Comparison of ENCODE assay signal across 11 cellular contexts in genomic region chr17:68459030-68459376, GRCh38. TPM values are rescaled to one million over a fixed set of nuclear protein-coding genes. Genes with fewer than 3 reads are reported as not detected.
DNase-seq lines count a peak whose midpoint lies in the region; ATAC-seq, FAIRE-seq and TF ChIP-seq lines count a peak whose summit lies in the region.
"Had no signal": no experiment of that assay in that cellular context is flagged by ENCODE, and none has a peak within 500 bp of the region (broad histone marks: within the 10 kb centered on the region; RNA-seq: fewer than 3 reads in every experiment).

No MANE protein-coding gene starts in this region.

- intact Hi-C loops in HepG2 (cut with micrococcal nuclease; ENCODE audit: unreplicated experiment) (loop anchor here (10.0 kb wide), 1 partner anchor 424 kb away; the partner anchor contains the start of gene KPNA2), right lobe of liver (cut with DNase I) (no loop called here), body of pancreas (cut with DNase I) (no loop called here)

- ATAC-seq in HepG2 (no peak), right lobe of liver (no peak), GM21737 (IDR thresholded peaks at IDR 0.05; ENCODE audit: unreplicated experiment) (peak; percentile 18), body of pancreas (no peak)
- ATAC-seq in stimulated activated effector memory CD8-positive, alpha-beta T cell treated with anti-CD3 and anti-CD28 coated beads, Interleukin-12 subunit alpha, Interleukin-12 subunit beta, amount 100 ng/mL, for 72 hours = no peak
- ATAC-seq: pancreas had no signal

- H3K4me2 ChIP-seq in HepG2 (ENCODE audit: low read depth, low read length) = peak overlapping the region; percentile 99

- peak overlapping the region in 2 of 3 experiments; percentile 56 to 70; a peak in 1 of 6 replicates for H3K4me3 ChIP-seq in HepG2 (replicated peaks in 1 of 3; ENCODE audit: insufficient read depth in 1 of 3, low read depth in 2 of 3, low read length in 3 of 3)
- H3K4me3 ChIP-seq in right lobe of liver = peak overlapping the region in 1 of 3 donors; percentile 60
- no peak overlapping the region for H3K4me3 ChIP-seq in body of pancreas

- H3K27me3 ChIP-seq in HepG2 (ENCODE audit: control insufficient read depth in 1 of 2, insufficient read depth in 2 of 2, low read length in 2 of 2) = no peaks in the 10 kb centered on the region
- H3K27me3 ChIP-seq in right lobe of liver = no peaks in the 10 kb centered on the region
- H3K27me3 ChIP-seq in body of pancreas = no peaks in the 10 kb centered on the region
- H3K27me3 ChIP-seq: pancreas had no signal

- peaks cover 72% of the 10 kb centered on the region for H3K4me1 Mint-ChIP-seq in T-helper 1 cell treated with Interleukin-12 subunit alpha and Interleukin-12 subunit beta and Interleukin-4 antibody, amounts not matched to agents 30 μg/mL and 1 μg/mL, for 36 hours (ENCODE audit: low read depth)
- H3K4me1 Mint-ChIP-seq in stimulated activated effector memory CD8-positive, alpha-beta T cell treated with anti-CD3 and anti-CD28 coated beads, Interleukin-12 subunit alpha, Interleukin-12 subunit beta, amount 100 ng/mL, for 72 hours = peaks cover 65% of the 10 kb centered on the region

- H3K9me3 ChIP-seq in HepG2 (ENCODE audit: low read length) = no peaks in the 10 kb centered on the region
- no peaks in the 10 kb centered on the region for H3K9me3 ChIP-seq in right lobe of liver
- H3K9me3 ChIP-seq in body of pancreas = no peaks in the 10 kb centered on the region
- H3K9me3 ChIP-seq: pancreas had no signal

- H3K27ac Mint-ChIP-seq in T-helper 1 cell treated with Interleukin-12 subunit alpha and Interleukin-12 subunit beta and Interleukin-4 antibody, amounts not matched to agents 30 μg/mL and 1 μg/mL, for 36 hours = peak overlapping the region; percentile 85
- peak overlapping the region; percentile 67 for H3K27ac Mint-ChIP-seq in stimulated activated effector memory CD8-positive, alpha-beta T cell treated with anti-CD3 and anti-CD28 coated beads, Interleukin-12 subunit alpha, Interleukin-12 subunit beta, amount 100 ng/mL, for 72 hours

- H3K9me3 Mint-ChIP-seq in T-helper 1 cell treated with Interleukin-12 subunit alpha and Interleukin-12 subunit beta and Interleukin-4 antibody, amounts not matched to agents 30 μg/mL and 1 μg/mL, for 36 hours = no peaks in the 10 kb centered on the region
- H3K9me3 Mint-ChIP-seq in stimulated activated effector memory CD8-positive, alpha-beta T cell treated with anti-CD3 and anti-CD28 coated beads, Interleukin-12 subunit alpha, Interleukin-12 subunit beta, amount 100 ng/mL, for 72 hours = no peaks in the 10 kb centered on the region

- no peak for TF ChIP-seq RAD21 in HepG2 (CRISPR knock-in tag; IDR thresholded peaks at IDR 0.05)

- POLR2A ChIA-PET in HepG2 (lab: Yijun Ruan, JAX) = interaction anchor here (1.7 to 5.4 kb wide), 3 partner anchors 15 to 211 kb away, joined by 5 to 53 read pairs (median 18); partner anchors contain the start of genes AMZ2 and PRKAR1A

- no peak for TF ChIP-seq EP300 in HepG2 (IDR thresholded peaks at IDR 0.05; ENCODE audit: low read depth in 2 of 2, low read length in 2 of 2)
- TF ChIP-seq EP300 in HepG2 (CRISPR knock-in tag; IDR thresholded peaks at IDR 0.05; ENCODE audit: borderline replicate concordance) = no peak

- no peaks in the 10 kb centered on the region for H4K20me1 ChIP-seq in HepG2 (ENCODE audit: insufficient read depth, low read length)

- no peak overlapping the region for H3K9ac ChIP-seq in HepG2 (ENCODE audit: insufficient read depth, low read depth, low read length)

- H3K4me3 Mint-ChIP-seq in T-helper 1 cell treated with Interleukin-12 subunit alpha and Interleukin-12 subunit beta and Interleukin-4 antibody, amounts not matched to agents 30 μg/mL and 1 μg/mL, for 36 hours = peak overlapping the region; percentile 61
- peak overlapping the region; percentile 90 for H3K4me3 Mint-ChIP-seq in stimulated activated effector memory CD8-positive, alpha-beta T cell treated with anti-CD3 and anti-CD28 coated beads, Interleukin-12 subunit alpha, Interleukin-12 subunit beta, amount 100 ng/mL, for 72 hours

- CTCF ChIA-PET in HepG2 (lab: Yijun Ruan, JAX; ENCODE audit: low intra/inter-chr PET ratio, low total read pairs) = no interaction called here

- in situ Hi-C loops in HepG2 (cut with HindIII; ENCODE audit: extremely low pct_ligation_motif_present, low pct_unique_long_range_greater_than_20kb) = loop anchor here (10.0 kb wide), 2 partner anchors 306 to 484 kb away; no protein-coding TSS in a partner anchor

- WGBS in HepG2 (ENCODE audit: low lambda C conversion rate) = 5% methylated on average over 1 of the region's 1 CpG
- 33% methylated on average over 1 of the region's 1 CpG for WGBS in right lobe of liver (ENCODE audit: insufficient coverage, low coverage, low lambda C conversion rate, missing lambda C conversion rate)
- WGBS in body of pancreas, 2 donors = 47 to 52% methylated on average over 1 of the region's 1 CpG

- FAIRE-seq in HepG2 (lab: Jason Lieb, UNC) = no peak
- FAIRE-seq: pancreas had no signal

- H3K4me1 ChIP-seq in HepG2 (ENCODE audit: insufficient read depth, low read length) = peaks cover 77% of the 10 kb centered on the region
- H3K4me1 ChIP-seq in right lobe of liver = peaks cover 0 to 29% (median 2%) of the 10 kb centered on the region in 4 donors
- H3K4me1 ChIP-seq in body of pancreas = peaks cover 46% of the 10 kb centered on the region

- TF ChIP-seq POLR2A in HepG2 (IDR thresholded peaks at IDR 0.05; ENCODE audit: insufficient read depth in 1 of 2, low read depth in 2 of 2, low read length in 2 of 2) (no peak), right lobe of liver (IDR thresholded peaks at IDR 0.05) (no peak), body of pancreas (IDR thresholded peaks at IDR 0.05) (no peak)

- BruUV-seq in HepG2 (replicated peaks; lab: Mats Ljungman, UMichigan) = no TSS peak

- H3K27me3 Mint-ChIP-seq in T-helper 1 cell treated with Interleukin-12 subunit alpha and Interleukin-12 subunit beta and Interleukin-4 antibody, amounts not matched to agents 30 μg/mL and 1 μg/mL, for 36 hours (ENCODE audit: low read depth) = no peaks in the 10 kb centered on the region

- no peak for DNase-seq in HepG2 (ENCODE audit: low spot score)
- DNase-seq in right lobe of liver = no peak
- DNase-seq in stimulated activated effector memory CD8-positive, alpha-beta T cell treated with anti-CD3 and anti-CD28 coated beads, Interleukin-12 subunit alpha, Interleukin-12 subunit beta, amount 100 ng/mL, for 72 hours (ENCODE audit: low spot score in 2 of 2) = no peak
- no peak for DNase-seq in NCI-H1105 (lab: John Stamatoyannopoulos, UW)
- DNase-seq in body of pancreas = no peak
- no peak for DNase-seq in COLO829 (ENCODE audit: low spot score)
- DNase-seq: AML-193, GDM1, pancreas had no signal

- H2AFZ ChIP-seq in HepG2 (ENCODE audit: low read length) = no peak overlapping the region

- TF ChIP-seq CTCF in HepG2 (CRISPR knock-in tag; IDR thresholded peaks at IDR 0.05) = no peak
- no peak for TF ChIP-seq CTCF in right lobe of liver (IDR thresholded peaks at IDR 0.05)
- no peak for TF ChIP-seq CTCF in body of pancreas (IDR thresholded peaks at IDR 0.05)

- H3K27ac ChIP-seq in HepG2 (ENCODE audit: extremely low read length, insufficient read depth, low read length) = no peak overlapping the region
- H3K27ac ChIP-seq in right lobe of liver = no peak overlapping the region
- H3K27ac ChIP-seq in body of pancreas = no peak overlapping the region

- H3K36me3 ChIP-seq in HepG2 (replicated peaks in 1 of 2; ENCODE audit: control insufficient read depth in 1 of 2, insufficient read depth in 2 of 2, low read length in 2 of 2) (no peaks in the 10 kb centered on the region), right lobe of liver (no peaks in the 10 kb centered on the region), body of pancreas (replicated peaks in 1 of 2; ENCODE audit: insufficient read depth in 1 of 2, low read depth in 2 of 2) (no peaks in the 10 kb centered on the region)
- H3K36me3 ChIP-seq: pancreas had no signal

- H3K79me2 ChIP-seq in HepG2 (ENCODE audit: insufficient read depth, low read length) = peaks cover 5% of the 10 kb centered on the region

- H3K36me3 Mint-ChIP-seq in T-helper 1 cell treated with Interleukin-12 subunit alpha and Interleukin-12 subunit beta and Interleukin-4 antibody, amounts not matched to agents 30 μg/mL and 1 μg/mL, for 36 hours (ENCODE audit: low read depth) = peaks cover under 1% of the 10 kb centered on the region
- H3K36me3 Mint-ChIP-seq in stimulated activated effector memory CD8-positive, alpha-beta T cell treated with anti-CD3 and anti-CD28 coated beads, Interleukin-12 subunit alpha, Interleukin-12 subunit beta, amount 100 ng/mL, for 72 hours = peaks cover 6% of the 10 kb centered on the region

RNA-seq across cellular contexts. Expression of gene WIPI1, which starts 1.7 kb away (rescaled TPM):
- total RNA-seq in HepG2 (2016; rRNA removed; fragmentation: Illumina TruSeq; extraction: Trizol) = 27.1 and 29.4 TPM in 2 replicates
- 42.3 and 43.2 TPM in 2 replicates for total RNA-seq in HepG2 (2016; cell fraction: cytosol; rRNA removed; fragmentation: Illumina TruSeq; extraction: Trizol; ENCODE audit: low read depth)
- total RNA-seq in HepG2 (2016; cell fraction: insoluble cytoplasmic fraction; rRNA removed; fragmentation: Illumina TruSeq; extraction: Trizol) = 26.8 and 26.9 TPM in 2 replicates
- total RNA-seq in HepG2 (2016; cell fraction: membrane; rRNA removed; fragmentation: Illumina TruSeq; extraction: Trizol) = 52.2 and 60.9 TPM in 2 replicates
- 20.0 and 20.6 TPM in 2 replicates for total RNA-seq in HepG2 (2016; cell fraction: nucleus; rRNA removed; fragmentation: Illumina TruSeq; extraction: Trizol)
- 135 and 141 TPM in 2 replicates for polyA plus RNA-seq in HepG2 (2011; rRNA removed)
- 141 and 148 TPM in 2 replicates for polyA plus RNA-seq in HepG2 (2011; cell fraction: cytosol; rRNA removed)
- polyA plus RNA-seq in HepG2 (2011; cell fraction: nucleus; rRNA removed) = 91.7 and 99.3 TPM in 2 replicates
- polyA plus RNA-seq in HepG2 (2012) = 48.1 and 57.2 TPM in 2 replicates
- polyA plus RNA-seq in HepG2 (2016; cell fraction: cytosol; fragmentation: Illumina TruSeq; extraction: Trizol; ENCODE audit: low read depth) = 45.3 and 47.3 TPM in 2 replicates
- 33.2 and 35.9 TPM in 2 replicates for polyA plus RNA-seq in HepG2 (2016; cell fraction: insoluble cytoplasmic fraction; fragmentation: Illumina TruSeq; extraction: Trizol; ENCODE audit: low read depth)
- polyA plus RNA-seq in HepG2 (2016; cell fraction: membrane; fragmentation: Illumina TruSeq; extraction: Trizol; ENCODE audit: low read depth) = 57.1 and 57.2 TPM in 2 replicates
- 21.9 and 35.2 TPM in 2 replicates for polyA plus RNA-seq in HepG2 (2016; cell fraction: nucleus; fragmentation: Illumina TruSeq; extraction: Trizol; ENCODE audit: insufficient read depth, low read depth)
- 18.4 and 144 TPM in 2 replicates for polyA minus RNA-seq in HepG2 (2011; rRNA and poly(A)+ RNA removed; ENCODE audit: low replicate concordance)
- polyA minus RNA-seq in HepG2 (2011; cell fraction: cytosol; rRNA and poly(A)+ RNA removed) = 64.7 and 68.0 TPM in 2 replicates
- polyA minus RNA-seq in HepG2 (2011; cell fraction: nucleus; rRNA and poly(A)+ RNA removed) = 130 and 135 TPM in 2 replicates
- 10 to 100 TPM; 18.0 to 23.8 (median 19.9) TPM for total RNA-seq in right lobe of liver
- 10 to 100 TPM; 20.5 to 22.4 TPM for total RNA-seq in body of pancreas

RNA-seq across cellular contexts. Expression of gene PRKAR1A, which starts 53.2 kb away (rescaled TPM):
- total RNA-seq in HepG2 (2016; rRNA removed; fragmentation: Illumina TruSeq; extraction: Trizol) (266 and 335 TPM in 2 replicates), right lobe of liver (100 to 1,000 TPM; 109 to 172 (median 136) TPM), body of pancreas (10 to 100 TPM; 71.2 to 80.7 TPM)
- 24.5 and 25.0 TPM in 2 replicates for total RNA-seq in HepG2 (2016; cell fraction: cytosol; rRNA removed; fragmentation: Illumina TruSeq; extraction: Trizol; ENCODE audit: low read depth)
- total RNA-seq in HepG2 (2016; cell fraction: insoluble cytoplasmic fraction; rRNA removed; fragmentation: Illumina TruSeq; extraction: Trizol) = 274 and 331 TPM in 2 replicates
- 50.4 and 51.0 TPM in 2 replicates for total RNA-seq in HepG2 (2016; cell fraction: membrane; rRNA removed; fragmentation: Illumina TruSeq; extraction: Trizol)
- 144 and 151 TPM in 2 replicates for total RNA-seq in HepG2 (2016; cell fraction: nucleus; rRNA removed; fragmentation: Illumina TruSeq; extraction: Trizol)
- polyA plus RNA-seq in HepG2 (2011; rRNA removed) = 250 and 265 TPM in 2 replicates
- 227 and 241 TPM in 2 replicates for polyA plus RNA-seq in HepG2 (2011; cell fraction: cytosol; rRNA removed)
- 192 and 209 TPM in 2 replicates for polyA plus RNA-seq in HepG2 (2011; cell fraction: nucleus; rRNA removed)
- 200 and 223 TPM in 2 replicates for polyA plus RNA-seq in HepG2 (2012)
- 19.1 and 23.5 TPM in 2 replicates for polyA plus RNA-seq in HepG2 (2016; cell fraction: cytosol; fragmentation: Illumina TruSeq; extraction: Trizol; ENCODE audit: low read depth)
- 302 and 333 TPM in 2 replicates for polyA plus RNA-seq in HepG2 (2016; cell fraction: insoluble cytoplasmic fraction; fragmentation: Illumina TruSeq; extraction: Trizol; ENCODE audit: low read depth)
- 32.1 and 33.4 TPM in 2 replicates for polyA plus RNA-seq in HepG2 (2016; cell fraction: membrane; fragmentation: Illumina TruSeq; extraction: Trizol; ENCODE audit: low read depth)
- polyA plus RNA-seq in HepG2 (2016; cell fraction: nucleus; fragmentation: Illumina TruSeq; extraction: Trizol; ENCODE audit: insufficient read depth, low read depth) = 152 and 173 TPM in 2 replicates
- 250 and 886 TPM in 2 replicates for polyA minus RNA-seq in HepG2 (2011; rRNA and poly(A)+ RNA removed; ENCODE audit: low replicate concordance)
- polyA minus RNA-seq in HepG2 (2011; cell fraction: cytosol; rRNA and poly(A)+ RNA removed) = 449 and 493 TPM in 2 replicates
- polyA minus RNA-seq in HepG2 (2011; cell fraction: nucleus; rRNA and poly(A)+ RNA removed) = 609 and 625 TPM in 2 replicates

Comparison
In these comparisons a context has a peak if more than half of its experiments do, and no peak if none do; other contexts are left out.
1. H3K4me3 ChIP-seq: peak in HepG2 (2 of 3); none in body of pancreas (0 of 2).